In the genomic region with DNA sequence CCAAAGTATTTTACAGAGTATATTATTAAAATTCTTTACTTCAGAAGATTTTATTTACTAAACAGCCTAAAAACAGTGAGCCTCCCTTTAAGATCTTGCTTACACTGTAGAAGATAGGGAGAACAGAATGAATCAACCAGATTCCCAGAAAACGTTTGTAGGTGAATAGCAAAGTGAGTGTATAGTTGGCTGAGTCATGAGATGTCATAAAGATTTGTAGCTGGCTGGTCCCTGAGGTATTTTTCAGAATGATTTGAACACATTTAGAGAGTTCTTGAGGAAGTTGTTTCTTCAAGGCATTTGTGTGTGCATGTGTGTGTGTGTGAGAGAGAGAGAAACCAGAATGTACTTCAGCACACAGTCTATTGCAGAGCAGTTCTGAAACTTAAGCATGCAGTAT, we compare ENCODE assay signal across 14 cellular contexts.
A peak's percentile ranks its signal among the peaks of the same experiment; 100 is the strongest.
DNase-seq lines count a peak whose midpoint lies in the region; ATAC-seq and TF ChIP-seq lines count a peak whose summit lies in the region.
"Had no signal": no experiment of that assay in that cellular context is flagged by ENCODE, and none has a peak within 500 bp of the region (broad histone marks: within the 10 kb centered on the region; RNA-seq: fewer than 3 reads in every experiment).

No MANE protein-coding gene starts in this region.

- H3K4me1 Mint-ChIP-seq in activated T-cell treated with anti-CD3 and anti-CD28 coated beads, Interleukin-2, amount 50 U/mL, for 24 hours (ENCODE audit: low read depth) = no peaks in the 10 kb centered on the region

- intact Hi-C loops in tibial artery (cut with DNase I; ENCODE audit: low total_unique reads) = no loop called here

- H3K36me3 Mint-ChIP-seq in activated T-cell treated with anti-CD3 and anti-CD28 coated beads, Interleukin-2, amount 50 U/mL, for 24 hours (ENCODE audit: low read depth) = no peaks in the 10 kb centered on the region

- H3K27ac Mint-ChIP-seq in activated T-cell treated with anti-CD3 and anti-CD28 coated beads, Interleukin-2, amount 50 U/mL, for 24 hours = no peak overlapping the region

- peak; percentile 69 for ATAC-seq in foreskin keratinocyte

- H3K9me3 Mint-ChIP-seq in activated T-cell treated with anti-CD3 and anti-CD28 coated beads, Interleukin-2, amount 50 U/mL, for 24 hours = peaks cover 10% of the 10 kb centered on the region

- no peaks in the 10 kb centered on the region for H3K27me3 Mint-ChIP-seq in activated T-cell treated with anti-CD3 and anti-CD28 coated beads, Interleukin-2, amount 50 U/mL, for 24 hours

- peaks cover 10% of the 10 kb centered on the region for H3K4me1 ChIP-seq in adipocyte (ENCODE audit: control insufficient read depth, insufficient read depth, low read length)
- H3K4me1 ChIP-seq in foreskin keratinocyte = no peaks in the 10 kb centered on the region
- peaks cover 0 to 11% (median 3%) of the 10 kb centered on the region in 4 donors for H3K4me1 ChIP-seq in tibial artery

- no peak overlapping the region for H3K4me3 Mint-ChIP-seq in activated T-cell treated with anti-CD3 and anti-CD28 coated beads, Interleukin-2, amount 50 U/mL, for 24 hours

- no peak overlapping the region for H3K27ac ChIP-seq in foreskin keratinocyte
- H3K27ac ChIP-seq in tibial artery = no peak overlapping the region

- H3K9me3 ChIP-seq in adipocyte (ENCODE audit: control insufficient read depth, low read length) (no peaks in the 10 kb centered on the region), tibial artery (no peaks in the 10 kb centered on the region)

- no peak overlapping the region for H3K9ac ChIP-seq in adipocyte (ENCODE audit: low read length)

- H3K27me3 ChIP-seq in adipocyte (replicated peaks; ENCODE audit: control insufficient read depth, insufficient read depth, low read length) = no peaks in the 10 kb centered on the region
- no peaks in the 10 kb centered on the region for H3K27me3 ChIP-seq in foreskin keratinocyte
- H3K27me3 ChIP-seq in tibial artery = no peaks in the 10 kb centered on the region

- no peaks in the 10 kb centered on the region for H3K36me3 ChIP-seq in adipocyte (ENCODE audit: control insufficient read depth, insufficient read depth, low read length, severe bottlenecking)
- H3K36me3 ChIP-seq in tibial artery = no peaks in the 10 kb centered on the region

- DNase-seq in AG08395 (ENCODE audit: low spot score) (peak; percentile 39), HS-27A (ENCODE audit: low read depth) (peak; percentile 15), adipocyte (ENCODE audit: low read depth) (peak; percentile 31), foreskin keratinocyte (peak; percentile 66 to 87), tibial artery (no peak), NCI-H1694 (lab: John Stamatoyannopoulos, UW) (no peak), AML-193 (lab: John Stamatoyannopoulos, UW) (no peak)
- DNase-seq in activated T-cell treated with anti-CD3 and anti-CD28 coated beads, Interleukin-2, amount 50 U/mL, for 24 hours = no peak
- DNase-seq: activated CD4-positive, CD25-positive, alpha-beta regulatory T cell; activated naive CD4-positive, alpha-beta T cell treated with anti-CD3 and anti-CD28 coated beads, Interleukin-2, amount 50 U/mL, for 16 hours; DMS153; NCI-H1105 treated with DMSO at 0.1 percent for 48 hours; NCI-H2227 treated with DMSO at 0.1 percent for 48 hours; small intestine had no signal

- H3K4me3 ChIP-seq in adipocyte (ENCODE audit: low read length) = peak overlapping the region; percentile 13
- no peak overlapping the region for H3K4me3 ChIP-seq in tibial artery

- TF ChIP-seq CTCF in foreskin keratinocyte (conservative IDR thresholded peaks at IDR 0.05) (no peak), tibial artery (IDR thresholded peaks at IDR 0.05) (no peak)

Comparison
In these comparisons a context has a peak if more than half of its experiments do, and no peak if none do; other contexts are left out.
1. DNase-seq: peak in AG08395 (single experiment), HS-27A (single experiment), adipocyte (single experiment) and foreskin keratinocyte (2 of 2); none in tibial artery (0 of 2), activated T-cell treated with anti-CD3 and anti-CD28 coated beads, Interleukin-2, amount 50 U/mL, for 24 hours (single experiment), NCI-H1694 (single experiment) and AML-193 (0 of 2).